In genomic region chr20:12882832-12883506, GRCh38 we compare ENCODE assay signal across 18 cellular contexts.
DNase-seq lines count a peak whose midpoint lies in the region; ATAC-seq and TF ChIP-seq lines count a peak whose summit lies in the region.
"Had no signal": no experiment of that assay in that cellular context is flagged by ENCODE, and none has a peak within 500 bp of the region (broad histone marks: within the 10 kb centered on the region; RNA-seq: fewer than 3 reads in every experiment).

No MANE protein-coding gene starts in this region.

- no peaks in the 10 kb centered on the region for H3K27me3 ChIP-seq in GM23248 (replicated peaks; ENCODE audit: insufficient read depth)
- H3K27me3 ChIP-seq in brain microvascular endothelial cell (replicated peaks), result no peaks in the 10 kb centered on the region
- peaks cover 4% of the 10 kb centered on the region for H3K27me3 ChIP-seq in hepatocyte
- H3K27me3 ChIP-seq: pancreas had no signal

- H3K9me2 ChIP-seq in GM23248 (ENCODE audit: insufficient read depth) (no peaks in the 10 kb centered on the region; the same call in 1 of the 2 replicates), hepatocyte (replicated peaks; ENCODE audit: insufficient read depth) (no peaks in the 10 kb centered on the region)

- H3K4me2 ChIP-seq in GM23248 (ENCODE audit: unreplicated experiment), result no peak overlapping the region
- H3K4me2 ChIP-seq in hepatocyte, result no peak overlapping the region
- H3K4me2 ChIP-seq: KMS-11 had no signal

- H3K27ac ChIP-seq in GM23248, result no peak overlapping the region
- no peak overlapping the region for H3K27ac ChIP-seq in brain microvascular endothelial cell
- no peak overlapping the region for H3K27ac ChIP-seq in hepatocyte
- H3K27ac ChIP-seq: HL-60, KMS-11, pancreas had no signal

- TF ChIP-seq CTCF in AG04449 (IDR thresholded peaks at IDR 0.05; ENCODE audit: insufficient read depth, low read length, missing control alignments) (no peak), brain microvascular endothelial cell (IDR thresholded peaks at IDR 0.05; ENCODE audit: low read depth, low read length, missing control alignments) (no peak), hepatocyte (IDR thresholded peaks at IDR 0.05; ENCODE audit: poor library complexity) (no peak)

- DNase-seq in AG04449 (ENCODE audit: low read depth, low spot score) (peak; percentile 29), GM23248 (peak; percentile 61), brain microvascular endothelial cell (peak; percentile 3), hepatocyte (ENCODE audit: low spot score) (peak; percentile 28), cerebellar nuclear complex (lab: John Stamatoyannopoulos, UW) (no peak), NCI-H774 (lab: John Stamatoyannopoulos, UW) (no peak)
- DNase-seq: activated T-cell treated with anti-CD3 and anti-CD28 coated beads, Interleukin-2, amount 50 U/mL, for 48 hours; left colon; NCI-H446; pancreas; SIG-M5; stimulated activated CD4-positive, alpha-beta T cell treated with anti-CD3 and anti-CD28 coated beads, Interleukin-12 subunit alpha, Interleukin-12 subunit beta, amount 100 ng/mL, for 4 hours; stimulated activated naive CD8-positive, alpha-beta T cell treated with anti-CD3 and anti-CD28 coated beads, Interleukin-15, Interleukin-2, amounts not matched to agents 100 U/mL and 50 U/mL, for 24 hours; T-helper 9 cell had no signal

- H3K79me2 ChIP-seq in GM23248 (ENCODE audit: insufficient read depth) (no peaks in the 10 kb centered on the region), hepatocyte (no peaks in the 10 kb centered on the region)

- CTCF ChIA-PET in AG04449 (lab: Yijun Ruan, JAX), result no interaction called here

- in situ Hi-C loops in GM23248 (cut with MboI) (no loop called here), brain microvascular endothelial cell (cut with HindIII; ENCODE audit: low pct_ligation_motif_present, low sequenced_read_pairs) (no loop called here)

- POLR2A ChIA-PET in AG04449 (lab: Yijun Ruan, JAX), result no interaction called here

- WGBS in GM23248 (ENCODE audit: low coverage in 1 of 2, low lambda C conversion rate in 2 of 2, missing lambda C conversion rate in 2 of 2), 2 experiments, result 0% methylated on average over 1 of the region's 1 CpG
- WGBS in hepatocyte (ENCODE audit: low lambda C conversion rate, missing lambda C conversion rate), result 55% methylated on average over 1 of the region's 1 CpG

- 0 out of 2 replicates have a peak, but pooled peaks cover 10% of the 10 kb centered on the region for H3F3A ChIP-seq in GM23248 (ENCODE audit: insufficient read depth)

- no peak overlapping the region for H3K9ac ChIP-seq in GM23248
- H3K9ac ChIP-seq: KMS-11 had no signal

- H2AFZ ChIP-seq in GM23248, result no peak overlapping the region
- no peak overlapping the region for H2AFZ ChIP-seq in hepatocyte

- H3K4me1 ChIP-seq in GM23248 (ENCODE audit: insufficient read depth) (no peaks in the 10 kb centered on the region), hepatocyte (ENCODE audit: insufficient read depth) (no peaks in the 10 kb centered on the region)
- H3K4me1 ChIP-seq: pancreas had no signal

- H3K9me3 ChIP-seq in GM23248 (ENCODE audit: low read depth), result no peaks in the 10 kb centered on the region
- H3K9me3 ChIP-seq in hepatocyte (ENCODE audit: low read depth), result no peaks in the 10 kb centered on the region
- H3K9me3 ChIP-seq: pancreas had no signal

- no peak for ATAC-seq in HG03354 (IDR thresholded peaks at IDR 0.05; ENCODE audit: poor library complexity, severe bottlenecking, unreplicated experiment)
- ATAC-seq in GM18868 (IDR thresholded peaks at IDR 0.05; ENCODE audit: unreplicated experiment), result no peak
- ATAC-seq: left colon; stimulated activated naive CD8-positive, alpha-beta T cell treated with anti-CD3 and anti-CD28 coated beads, Interleukin-15, Interleukin-2, amounts not matched to agents 100 U/mL and 50 U/mL, for 24 hours had no signal

- H4K20me1 ChIP-seq in GM23248 (ENCODE audit: insufficient read depth), result no peaks in the 10 kb centered on the region
- H4K20me1 ChIP-seq in hepatocyte (ENCODE audit: insufficient read depth, poor library complexity, severe bottlenecking), result no peaks in the 10 kb centered on the region

- H3K4me3 ChIP-seq in AG04449 (ENCODE audit: low read depth, low read length), result no peak overlapping the region
- no peak overlapping the region for H3K4me3 ChIP-seq in GM23248
- no peak overlapping the region for H3K4me3 ChIP-seq in brain microvascular endothelial cell (ENCODE audit: low read depth, low read length)
- H3K4me3 ChIP-seq in hepatocyte, result no peak overlapping the region
- H3K4me3 ChIP-seq: pancreas had no signal

- H3K36me3 ChIP-seq in GM23248 (ENCODE audit: low read depth), result no peaks in the 10 kb centered on the region
- H3K36me3 ChIP-seq in brain microvascular endothelial cell (replicated peaks), result no peaks in the 10 kb centered on the region
- no peaks in the 10 kb centered on the region for H3K36me3 ChIP-seq in hepatocyte (replicated peaks; ENCODE audit: insufficient read depth, low read depth)
- H3K36me3 ChIP-seq: pancreas had no signal

Comparison
In these comparisons a context has a peak if more than half of its experiments do, and no peak if none do; other contexts are left out.
1. DNase-seq: peak in AG04449 (single experiment), GM23248 (single experiment), brain microvascular endothelial cell (single experiment) and hepatocyte (single experiment); none in cerebellar nuclear complex (0 of 2) and NCI-H774 (single experiment).